ENCODE assay signal across 8 cellular contexts in genomic region chrX:65518980-65519379, GRCh38. TPM values are rescaled to one million over a fixed set of nuclear protein-coding genes. Genes with fewer than 3 reads are reported as not detected.
DNase-seq lines count a peak whose midpoint lies in the region; ATAC-seq and TF ChIP-seq lines count a peak whose summit lies in the region.
"Not testable (repeated sequence)": the region's sequence is repeated elsewhere in the genome, so short reads cannot be mapped to it uniquely, and the experiment has no call there.

No MANE protein-coding gene starts in this region.

- H3K36me3 ChIP-seq in Caco-2 (ENCODE audit: control insufficient read depth, insufficient read depth, low read length), result not testable (repeated sequence)
- H3K36me3 ChIP-seq in right lobe of liver, result peaks cover 0 to 15% (median 0%) of the 10 kb centered on the region in 4 donors

- H3K4me1 Mint-ChIP-seq in Caco-2 (ENCODE audit: low read depth, unreplicated experiment), result peaks cover 16% of the 10 kb centered on the region
- H3K4me1 Mint-ChIP-seq in T-helper 17 cell; activated T-cell treated with anti-CD3 and anti-CD28 coated beads, Interleukin-2, amount 50 U/mL, for 4 hours (ENCODE audit: low read depth); activated naive CD8-positive, alpha-beta T cell treated with anti-CD3 and anti-CD28 coated beads for 36 hours; central memory CD8-positive, alpha-beta T cell; natural killer cell: not testable (repeated sequence)

- not testable (repeated sequence) for H3K27me3 Mint-ChIP-seq in Caco-2 (ENCODE audit: insufficient read depth, unreplicated experiment); T-helper 17 cell; activated T-cell treated with anti-CD3 and anti-CD28 coated beads, Interleukin-2, amount 50 U/mL, for 4 hours (ENCODE audit: low read depth); activated naive CD8-positive, alpha-beta T cell treated with anti-CD3 and anti-CD28 coated beads for 36 hours; central memory CD8-positive, alpha-beta T cell; natural killer cell (ENCODE audit: low read depth in 2 of 2)

- BruUV-seq in Caco-2 (replicated peaks; lab: Mats Ljungman, UMichigan), result not testable (repeated sequence)

- H3K27me3 ChIP-seq in Caco-2 (replicated peaks; ENCODE audit: control insufficient read depth, insufficient read depth, low read length); right lobe of liver: not testable (repeated sequence)

- not testable (repeated sequence) for TF ChIP-seq POLR2A in right lobe of liver (IDR thresholded peaks at IDR 0.05)

- not testable (repeated sequence) for H3K27ac ChIP-seq in right lobe of liver

- H3K36me3 Mint-ChIP-seq in Caco-2 (ENCODE audit: insufficient read depth, unreplicated experiment) (peaks cover 25% of the 10 kb centered on the region), T-helper 17 cell (ENCODE audit: low read depth) (peaks cover 15% of the 10 kb centered on the region)
- H3K36me3 Mint-ChIP-seq in activated T-cell treated with anti-CD3 and anti-CD28 coated beads, Interleukin-2, amount 50 U/mL, for 4 hours (ENCODE audit: insufficient read depth), result peaks cover 27% of the 10 kb centered on the region
- H3K36me3 Mint-ChIP-seq in activated naive CD8-positive, alpha-beta T cell treated with anti-CD3 and anti-CD28 coated beads for 36 hours, result peaks cover 15% of the 10 kb centered on the region
- peaks cover 21% of the 10 kb centered on the region for H3K36me3 Mint-ChIP-seq in central memory CD8-positive, alpha-beta T cell (ENCODE audit: insufficient read depth)
- H3K36me3 Mint-ChIP-seq in natural killer cell, result not testable (repeated sequence)

- not testable (repeated sequence) for H3K9me3 Mint-ChIP-seq in Caco-2 (ENCODE audit: unreplicated experiment); activated T-cell treated with anti-CD3 and anti-CD28 coated beads, Interleukin-2, amount 50 U/mL, for 4 hours; activated naive CD8-positive, alpha-beta T cell treated with anti-CD3 and anti-CD28 coated beads for 36 hours; central memory CD8-positive, alpha-beta T cell; natural killer cell

- H3K4me1 ChIP-seq in Caco-2, right lobe of liver: not testable (repeated sequence)

- POLR2A ChIA-PET in Caco-2 (lab: Charles Lee), result not testable (repeated sequence)

- peak overlapping the region; percentile 61 for H3K27ac Mint-ChIP-seq in Caco-2 (ENCODE audit: unreplicated experiment)
- H3K27ac Mint-ChIP-seq in T-helper 17 cell, natural killer cell: not testable (repeated sequence)
- H3K27ac Mint-ChIP-seq in activated naive CD8-positive, alpha-beta T cell treated with anti-CD3 and anti-CD28 coated beads for 36 hours, result peak overlapping the region; percentile 29
- peak overlapping the region; percentile 90 for H3K27ac Mint-ChIP-seq in central memory CD8-positive, alpha-beta T cell (ENCODE audit: low read depth)

- H3K4me3 Mint-ChIP-seq in Caco-2 (ENCODE audit: unreplicated experiment); T-helper 17 cell; activated T-cell treated with anti-CD3 and anti-CD28 coated beads, Interleukin-2, amount 50 U/mL, for 4 hours; activated naive CD8-positive, alpha-beta T cell treated with anti-CD3 and anti-CD28 coated beads for 36 hours; central memory CD8-positive, alpha-beta T cell; natural killer cell: not testable (repeated sequence)

- CTCF ChIA-PET in Caco-2 (lab: Charles Lee), result interaction anchor here (0.6 kb wide), 1 partner anchor 611 kb away, joined by 4 read pairs; no protein-coding TSS in a partner anchor

- H3K9me3 ChIP-seq in Caco-2; T-helper 17 cell (ENCODE audit: control insufficient read depth, low read length, poor library complexity, severe bottlenecking); right lobe of liver: not testable (repeated sequence)

- ATAC-seq in T-helper 17 cell (peak; percentile 67), right lobe of liver (peak in 3 of 4 donors; percentile 22 to 36 (median 24)), natural killer cell (peak in 2 of 3 donors; percentile 54 to 68)
- ATAC-seq in activated T-cell treated with anti-CD3 and anti-CD28 coated beads, Interleukin-2, amount 50 U/mL, for 4 hours, result peak; percentile 51 to 60
- peak; percentile 64 for ATAC-seq in central memory CD8-positive, alpha-beta T cell (replicated peaks; ENCODE audit: extremely low read depth, poor library complexity, severe bottlenecking)
- peak; percentile 46 for ATAC-seq in stimulated activated naive CD8-positive, alpha-beta T cell treated with anti-CD3 and anti-CD28 coated beads, Interleukin-15, Interleukin-2, amounts not matched to agents 100 U/mL and 50 U/mL, for 24 hours

- TF ChIP-seq CTCF in Caco-2 (IDR thresholded peaks at IDR 0.05; ENCODE audit: insufficient read depth in 1 of 2, low read depth in 1 of 2, low read length in 1 of 2, severe bottlenecking in 1 of 2, unreplicated experiment in 1 of 2); right lobe of liver (IDR thresholded peaks at IDR 0.05); natural killer cell (IDR thresholded peaks at IDR 0.05): not testable (repeated sequence)

- DNase-seq in Caco-2; T-helper 17 cell; activated T-cell treated with anti-CD3 and anti-CD28 coated beads, Interleukin-2, amount 50 U/mL, for 4 hours; activated naive CD8-positive, alpha-beta T cell treated with anti-CD3 and anti-CD28 coated beads for 36 hours; central memory CD8-positive, alpha-beta T cell (ENCODE audit: low spot score in 2 of 2); right lobe of liver; natural killer cell; stimulated activated naive CD8-positive, alpha-beta T cell treated with anti-CD3 and anti-CD28 coated beads, Interleukin-15, Interleukin-2, amounts not matched to agents 100 U/mL and 50 U/mL, for 24 hours: not testable (repeated sequence)

- WGBS in right lobe of liver (ENCODE audit: insufficient coverage, low coverage, low lambda C conversion rate, missing lambda C conversion rate), result 70% methylated on average over 5 of the region's 9 CpGs

- intact Hi-C loops in Caco-2 (cut with micrococcal nuclease; ENCODE audit: unreplicated experiment); right lobe of liver (cut with DNase I); natural killer cell (cut with micrococcal nuclease): not testable (repeated sequence)

- H3K4me3 ChIP-seq in Caco-2 (ENCODE audit: low read depth, low read length); right lobe of liver: not testable (repeated sequence)

RNA-seq across cellular contexts. Expression of gene LAS1L, which starts 15.6 kb away (rescaled TPM):
- total RNA-seq in Caco-2 (2022), result 42.2 and 43.1 TPM in 2 replicates
- 10 to 100 TPM; 33.6 to 40.2 TPM for total RNA-seq in T-helper 17 cell
- 10 to 100 TPM; 86.9 to 88.4 (median 87.6) TPM for total RNA-seq in activated T-cell treated with anti-CD3 and anti-CD28 coated beads, Interleukin-2, amount 50 U/mL, for 4 hours
- total RNA-seq in activated naive CD8-positive, alpha-beta T cell treated with anti-CD3 and anti-CD28 coated beads for 36 hours, result 10 to 100 TPM; 76.9 to 79.8 TPM
- 10 to 100 TPM; 11.3 to 17.4 (median 14.8) TPM for total RNA-seq in right lobe of liver
- 10 to 100 TPM; 37.6 to 42.7 (median 40.7) TPM for total RNA-seq in natural killer cell
